14 cellular contexts compared by ENCODE assay signal in genomic region chr10:86345296-86346168, GRCh38. TPM values are rescaled to one million over a fixed set of nuclear protein-coding genes. Genes with fewer than 3 reads are reported as not detected.
DNase-seq lines count a peak whose midpoint lies in the region; ATAC-seq and TF ChIP-seq lines count a peak whose summit lies in the region.
"Had no signal": no experiment of that assay in that cellular context is flagged by ENCODE, and none has a peak within 500 bp of the region (broad histone marks: within the 10 kb centered on the region; RNA-seq: fewer than 3 reads in every experiment).

No MANE protein-coding gene starts in this region.

- H3K9me3 ChIP-seq in GM23248 (ENCODE audit: low read depth) (no peaks in the 10 kb centered on the region), adipocyte (ENCODE audit: control insufficient read depth, low read length) (no peaks in the 10 kb centered on the region), lung (ENCODE audit: control insufficient read depth in 2 of 2, insufficient read depth in 1 of 2, low read length in 1 of 2) (no peaks in the 10 kb centered on the region)
- H3K9me3 ChIP-seq: BLaER1 treated with 17β-estradiol and CSF1 and Interleukin-3, amounts not matched to agents 10 nM and 100 nM had no signal

- no peaks in the 10 kb centered on the region for H3F3A ChIP-seq in GM23248 (ENCODE audit: insufficient read depth)

- H3K27me3 ChIP-seq in GM23248 (replicated peaks; ENCODE audit: insufficient read depth) = 0 out of 2 replicates have a peak, but pooled peaks cover 9% of the 10 kb centered on the region
- peaks cover 5% of the 10 kb centered on the region for H3K27me3 ChIP-seq in adipocyte (replicated peaks; ENCODE audit: control insufficient read depth, insufficient read depth, low read length)
- no peaks in the 10 kb centered on the region for H3K27me3 ChIP-seq in lung (ENCODE audit: control insufficient read depth, insufficient read depth)
- H3K27me3 ChIP-seq: BLaER1 treated with 17β-estradiol and CSF1 and Interleukin-3, amounts not matched to agents 10 nM and 100 nM had no signal

- no peaks in the 10 kb centered on the region for H4K20me1 ChIP-seq in GM23248 (ENCODE audit: insufficient read depth)

- H3K4me2 ChIP-seq in GM23248 (ENCODE audit: unreplicated experiment) = no peak overlapping the region

- H3K9ac ChIP-seq in GM23248 (no peak overlapping the region), adipocyte (ENCODE audit: low read length) (no peak overlapping the region)
- H3K9ac ChIP-seq: BLaER1 treated with 17β-estradiol and CSF1 and Interleukin-3, amounts not matched to agents 10 nM and 100 nM had no signal

- peak; percentile 83 for ATAC-seq in lung (ENCODE audit: insufficient read depth, low FRiP score)
- ATAC-seq in HG02870 (IDR thresholded peaks at IDR 0.05; ENCODE audit: unreplicated experiment) = no peak
- no peak for ATAC-seq in GM19455 (IDR thresholded peaks at IDR 0.05; ENCODE audit: unreplicated experiment)
- no peak for ATAC-seq in omental fat pad (ENCODE audit: low FRiP score)

- DNase-seq in A172 (ENCODE audit: low spot score) (peak; percentile 92), GM23248 (peak; percentile 17), adipocyte (ENCODE audit: low read depth) (peak; percentile 11), lung (ENCODE audit: low spot score) (peak; percentile 80), omental fat pad (ENCODE audit: low spot score) (no peak)
- DNase-seq in activated CD4-positive, alpha-beta T cell treated with anti-CD3 and anti-CD28 coated beads for 1 hour = no peak
- DNase-seq: caudate nucleus, erythroblast, naive B cell, NCI-H1048, NCI-H524 treated with DMSO at 0.1 percent for 48 hours had no signal

- in situ Hi-C loops in GM23248 (cut with MboI) = no loop called here

- H3K27ac ChIP-seq in GM23248 (no peak overlapping the region), lung (ENCODE audit: low read depth in 1 of 2, low read length in 1 of 2) (peak overlapping the region in 1 of 2 donors; percentile 40)
- H3K27ac ChIP-seq: BLaER1 treated with 17β-estradiol and CSF1 and Interleukin-3, amounts not matched to agents 10 nM and 100 nM had no signal

- no peak overlapping the region for H2AFZ ChIP-seq in GM23248

- H3K36me3 ChIP-seq in GM23248 (ENCODE audit: low read depth) (no peaks in the 10 kb centered on the region), adipocyte (ENCODE audit: control insufficient read depth, insufficient read depth, low read length, severe bottlenecking) (no peaks in the 10 kb centered on the region), lung (ENCODE audit: control insufficient read depth in 2 of 2, insufficient read depth in 2 of 2, low read length in 2 of 2) (no peaks in the 10 kb centered on the region)
- H3K36me3 ChIP-seq: BLaER1 treated with 17β-estradiol and CSF1 and Interleukin-3, amounts not matched to agents 10 nM and 100 nM had no signal

- H3K4me1 ChIP-seq in GM23248 (ENCODE audit: insufficient read depth) (no peaks in the 10 kb centered on the region), adipocyte (ENCODE audit: control insufficient read depth, insufficient read depth, low read length) (no peaks in the 10 kb centered on the region), lung (ENCODE audit: control insufficient read depth in 2 of 2, insufficient read depth in 2 of 2, low read length in 2 of 2) (peaks cover 0 to 26% of the 10 kb centered on the region in 2 donors)

- 59 to 61% methylated on average over 6 of the region's 6 CpGs for WGBS in GM23248 (ENCODE audit: low coverage in 1 of 2, low lambda C conversion rate in 2 of 2, missing lambda C conversion rate in 2 of 2), 2 experiments
- WGBS in lung, 2 donors = 84 to 88% methylated on average over 6 of the region's 6 CpGs

- TF ChIP-seq CTCF in lung (IDR thresholded peaks at IDR 0.05; ENCODE audit: control extremely low read depth, extremely low read depth) (no peak), omental fat pad (IDR thresholded peaks at IDR 0.05) (no peak)

- no peaks in the 10 kb centered on the region for H3K79me2 ChIP-seq in GM23248 (ENCODE audit: insufficient read depth)

- H3K9me2 ChIP-seq in GM23248 (ENCODE audit: insufficient read depth) = no peaks in the 10 kb centered on the region

- H3K4me3 ChIP-seq in GM23248 (no peak overlapping the region), adipocyte (ENCODE audit: low read length) (no peak overlapping the region), lung (no peak overlapping the region)
- H3K4me3 ChIP-seq: BLaER1 treated with 17β-estradiol and CSF1 and Interleukin-3, amounts not matched to agents 10 nM and 100 nM had no signal

RNA-seq across cellular contexts. Expression of gene GRID1, which starts 21.1 kb away (rescaled TPM):
- total RNA-seq in A172 (2014; rRNA removed; shearing (Covaris generic)) = 4.9 and 5.2 TPM in 2 replicates
- total RNA-seq in GM23248 (2014; rRNA removed; shearing (Covaris generic)) = not detected in 2 replicates
- polyA plus RNA-seq in GM23248 (2016; fragmentation: Nextera tagmentation; extraction: Ambion mirVana) = not detected in 2 replicates
- 1 to 10 TPM; 1.9 to 3.6 TPM for total RNA-seq in lung
- polyA plus RNA-seq in lung = 1 to 10 TPM; 1.1 to 2.6 TPM
- 1 to 10 TPM; 1.5 to 3.5 (median 2.4) TPM for total RNA-seq in omental fat pad

Comparison
In these comparisons a context has a peak if more than half of its experiments do, and no peak if none do; other contexts are left out.
1. DNase-seq: peak in A172 (single experiment), GM23248 (single experiment), adipocyte (single experiment) and lung (single experiment); none in activated CD4-positive, alpha-beta T cell treated with anti-CD3 and anti-CD28 coated beads for 1 hour (single experiment) and omental fat pad (single experiment).